ENCODE assay signal across 8 cellular contexts in the genomic region with DNA sequence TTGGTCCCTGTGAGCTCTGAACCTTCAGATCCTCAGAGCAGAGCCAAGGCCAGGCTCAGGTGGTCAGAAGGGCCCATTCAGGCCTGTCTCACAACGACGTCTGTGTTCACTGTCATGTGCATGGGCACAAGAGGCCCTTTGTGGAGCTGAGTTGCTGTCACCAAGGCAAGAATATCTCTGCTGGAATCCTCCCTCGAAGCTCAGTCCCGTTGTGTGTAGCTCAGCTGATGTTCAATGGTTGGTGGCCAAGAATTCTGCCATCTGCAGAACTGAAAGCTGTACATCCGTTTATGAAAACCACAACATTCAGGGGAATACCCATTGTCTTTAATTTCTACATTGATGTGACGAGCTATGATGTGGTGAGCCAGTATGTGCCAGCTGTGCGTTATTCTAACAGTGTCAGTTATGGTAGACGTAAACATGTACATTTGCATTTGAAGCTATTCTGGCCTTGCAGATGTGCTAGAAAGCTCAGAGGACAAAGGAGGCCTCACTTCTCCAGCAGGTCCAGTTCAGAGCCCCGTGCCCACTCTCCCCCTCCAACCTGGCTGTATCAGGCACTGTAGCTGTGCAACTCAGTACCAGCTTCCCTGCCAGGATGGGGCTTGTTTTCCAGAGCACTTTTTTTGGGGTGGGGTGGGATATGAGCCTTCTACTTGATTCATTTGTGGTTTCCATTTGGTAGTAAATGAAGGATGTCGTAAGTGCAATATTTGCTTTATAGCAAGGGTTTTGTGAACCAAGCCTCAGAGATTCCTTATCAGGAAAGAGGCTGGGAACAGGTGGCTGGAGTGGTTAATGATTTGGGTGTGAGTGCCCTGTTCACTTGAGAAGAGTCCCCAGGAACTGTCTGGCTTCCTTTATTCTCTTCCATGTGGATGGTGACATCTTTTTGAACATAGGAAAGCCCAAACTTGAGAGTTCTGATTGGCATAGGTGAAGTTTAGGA. TPM values are rescaled to one million over a fixed set of nuclear protein-coding genes. Genes with fewer than 3 reads are reported as not detected.
DNase-seq lines count a peak whose midpoint lies in the region; ATAC-seq and TF ChIP-seq lines count a peak whose summit lies in the region.

No MANE protein-coding gene starts in this region.

- CTCF ChIA-PET in RWPE1 (lab: Yijun Ruan, JAX): interaction anchor here (1.1 kb wide), 1 partner anchor 13 kb away, joined by 10 read pairs; no protein-coding TSS in a partner anchor

- 58 to 70% methylated on average over 5 to 7 of the region's 10 CpGs for WGBS in gastroesophageal sphincter (ENCODE audit: low coverage in 1 of 2), 2 donors

- TF ChIP-seq CTCF in RWPE1 (conservative IDR thresholded peaks at IDR 0.05; ENCODE audit: low read depth): no peak
- no peak for TF ChIP-seq CTCF in gastroesophageal sphincter (IDR thresholded peaks at IDR 0.05)
- no peak for TF ChIP-seq CTCF in brain microvascular endothelial cell (IDR thresholded peaks at IDR 0.05; ENCODE audit: low read depth, low read length, missing control alignments)

- DNase-seq in activated CD4-positive, alpha-beta T cell treated with anti-CD3 and anti-CD28 coated beads for 1 hour: peak; percentile 11
- no peak for DNase-seq in activated CD4-positive, alpha-beta T cell treated with anti-CD3 and anti-CD28 coated beads, Interleukin-2, amount 50 U/mL, for 4 hours
- DNase-seq in RWPE1 (ENCODE audit: low spot score): no peak
- no peak for DNase-seq in NCI-H1436 treated with DMSO at 0.1 percent for 48 hours (lab: John Stamatoyannopoulos, UW)
- DNase-seq in brain microvascular endothelial cell: no peak
- no peak for DNase-seq in RKO (ENCODE audit: low spot score)

- H3K27ac ChIP-seq in RWPE1: 0 out of 2 replicates have a peak overlapping the region, but pooled peaks have one; percentile 9
- H3K27ac ChIP-seq in gastroesophageal sphincter: peak overlapping the region in 1 of 4 donors; percentile 23
- no peak overlapping the region for H3K27ac ChIP-seq in brain microvascular endothelial cell

- POLR2A ChIA-PET in RWPE1 (lab: Yijun Ruan, JAX; ENCODE audit: low non-redundant PET): no interaction called here

- in situ Hi-C loops in brain microvascular endothelial cell (cut with HindIII; ENCODE audit: low pct_ligation_motif_present, low sequenced_read_pairs): no loop called here

- peaks cover 0 to 32% of the 10 kb centered on the region in 2 donors for H3K36me3 ChIP-seq in gastroesophageal sphincter
- H3K36me3 ChIP-seq in brain microvascular endothelial cell (replicated peaks): no peaks in the 10 kb centered on the region

- H3K4me1 ChIP-seq in gastroesophageal sphincter: peaks cover 0 to 54% (median 5%) of the 10 kb centered on the region in 3 donors

- H3K4me3 ChIP-seq in gastroesophageal sphincter: no peak overlapping the region
- H3K4me3 ChIP-seq in brain microvascular endothelial cell (ENCODE audit: low read depth, low read length): no peak overlapping the region

- ATAC-seq in HG02938 (IDR thresholded peaks at IDR 0.05; ENCODE audit: unreplicated experiment): peak; percentile 90
- ATAC-seq in gastroesophageal sphincter: peak; percentile 26

- no peak for TF ChIP-seq POLR2A in gastroesophageal sphincter (IDR thresholded peaks at IDR 0.05)

- TF ChIP-seq EP300 in gastroesophageal sphincter (IDR thresholded peaks at IDR 0.05): no peak

- no peaks in the 10 kb centered on the region for H3K9me3 ChIP-seq in gastroesophageal sphincter

- H3K27me3 ChIP-seq in gastroesophageal sphincter: no peaks in the 10 kb centered on the region
- H3K27me3 ChIP-seq in brain microvascular endothelial cell (replicated peaks): no peaks in the 10 kb centered on the region

RNA-seq across cellular contexts. Expression of a gene that starts 56.1 kb away (rescaled TPM):
- total RNA-seq in gastroesophageal sphincter: 10 to 100 TPM; 10.5 to 30.2 (median 16.2) TPM
